ENCODE assay signal across 11 cellular contexts in the genomic region with DNA sequence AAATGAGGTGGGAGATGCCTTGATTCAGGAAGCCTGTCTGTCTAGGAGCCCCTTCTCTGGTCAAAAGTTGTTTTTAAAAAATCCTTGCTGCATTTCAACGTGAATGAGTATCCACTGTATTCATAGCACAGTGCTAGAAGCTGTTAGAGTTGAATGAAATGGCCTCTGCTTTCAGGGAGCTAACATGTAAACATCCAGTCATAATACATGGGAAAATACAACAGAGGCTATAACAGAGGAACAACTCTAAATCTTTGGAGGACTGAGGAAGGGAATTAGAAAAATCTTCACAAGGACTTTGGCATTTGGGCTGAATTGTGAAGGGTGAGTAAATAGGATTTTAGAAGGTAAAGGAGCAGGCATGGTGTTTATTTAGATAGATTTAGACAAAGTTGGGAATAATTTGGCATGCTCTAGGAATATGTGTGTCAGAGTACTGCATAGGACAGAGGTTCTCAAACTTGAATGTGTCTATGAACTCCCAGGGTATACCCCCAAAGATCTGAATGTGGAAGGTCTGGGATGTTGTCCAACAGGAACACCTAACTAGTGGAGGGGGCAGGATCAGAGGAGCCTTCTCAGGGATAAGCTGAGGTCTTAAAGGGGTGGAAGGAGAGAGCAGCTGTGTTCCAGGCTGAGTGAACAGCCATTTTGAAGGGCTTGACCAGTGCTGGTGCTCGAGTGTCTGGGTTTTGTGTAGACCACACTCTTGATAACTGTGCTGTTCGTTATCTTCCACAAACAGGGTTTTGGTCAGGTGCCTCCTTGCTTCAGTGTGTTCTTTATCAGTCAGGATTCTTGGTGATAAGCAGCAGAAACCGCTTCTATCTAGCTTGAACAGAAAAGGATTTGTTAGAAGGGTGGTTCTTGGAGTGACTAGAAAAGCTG. TPM values are rescaled to one million over a fixed set of nuclear protein-coding genes. Genes with fewer than 3 reads are reported as not detected.
A peak's percentile ranks its signal among the peaks of the same experiment; 100 is the strongest.
DNase-seq lines count a peak whose midpoint lies in the region; ATAC-seq and TF ChIP-seq lines count a peak whose summit lies in the region.
"Had no signal": no experiment of that assay in that cellular context is flagged by ENCODE, and none has a peak within 500 bp of the region (broad histone marks: within the 10 kb centered on the region; RNA-seq: fewer than 3 reads in every experiment).

No MANE protein-coding gene starts in this region.

- H3K9me3 Mint-ChIP-seq in activated naive CD8-positive, alpha-beta T cell (ENCODE audit: low read depth), result no peaks in the 10 kb centered on the region
- no peaks in the 10 kb centered on the region for H3K9me3 Mint-ChIP-seq in activated naive CD8-positive, alpha-beta T cell treated with anti-CD3 and anti-CD28 coated beads for 36 hours
- H3K9me3 Mint-ChIP-seq in activated B cell treated with CpG ODN at 0.5 μM for 24 hours, result no peaks in the 10 kb centered on the region

- 36 to 45% methylated on average over 2 to 4 of the region's 4 CpGs for WGBS in transverse colon (ENCODE audit: low coverage in 1 of 2), 2 donors

- no peak for DNase-seq in activated naive CD8-positive, alpha-beta T cell treated with anti-CD3 and anti-CD28 coated beads for 36 hours
- DNase-seq in activated B cell treated with CpG ODN at 0.5 μM for 24 hours (no peak), transverse colon (no peak), lower lobe of right lung (no peak)
- DNase-seq: MM.1S; NK-92 treated with Interleukin-12 subunit alpha and Interleukin-12 subunit beta, amount 100 ng/mL, for 24 hours; stimulated activated CD4-positive, alpha-beta T cell treated with anti-CD3 and anti-CD28 coated beads, Interleukin-4, amount 100 ng/mL, for 24 hours had no signal

- 0 out of 2 replicates have a peak overlapping the region, but pooled peaks have one; percentile 5 for H3K9ac ChIP-seq in iPS-20b (ENCODE audit: low read depth, low read length)

- H3K4me1 Mint-ChIP-seq in activated naive CD8-positive, alpha-beta T cell (ENCODE audit: low read depth), result peaks cover 57% of the 10 kb centered on the region
- peaks cover 42% of the 10 kb centered on the region for H3K4me1 Mint-ChIP-seq in activated naive CD8-positive, alpha-beta T cell treated with anti-CD3 and anti-CD28 coated beads for 36 hours
- H3K4me1 Mint-ChIP-seq in activated B cell treated with CpG ODN at 0.5 μM for 24 hours, result peaks cover 82% of the 10 kb centered on the region

- H3K4me1 ChIP-seq in iPS-20b (ENCODE audit: insufficient read depth, low read length) (peaks cover 31% of the 10 kb centered on the region), transverse colon (peaks cover 22 to 85% (median 68%) of the 10 kb centered on the region in 4 donors), lower lobe of right lung (peaks cover 66% of the 10 kb centered on the region)

- H3K27ac ChIP-seq in iPS-20b (ENCODE audit: low read length), result no peak overlapping the region
- H3K27ac ChIP-seq in transverse colon, result peak overlapping the region in 3 of 4 donors; percentile 30 to 85 (median 49)
- H3K27ac ChIP-seq in lower lobe of right lung, result no peak overlapping the region

- TF ChIP-seq CTCF in activated B cell treated with CpG ODN at 0.5 μM for 24 hours (IDR thresholded peaks at IDR 0.05) (no peak), transverse colon (IDR thresholded peaks at IDR 0.05) (no peak), lower lobe of right lung (IDR thresholded peaks at IDR 0.05) (no peak)

- peaks cover 5% of the 10 kb centered on the region for H3K36me3 Mint-ChIP-seq in activated naive CD8-positive, alpha-beta T cell
- H3K36me3 Mint-ChIP-seq in activated naive CD8-positive, alpha-beta T cell treated with anti-CD3 and anti-CD28 coated beads for 36 hours, result peaks cover 7% of the 10 kb centered on the region
- peaks cover 53% of the 10 kb centered on the region for H3K36me3 Mint-ChIP-seq in activated B cell treated with CpG ODN at 0.5 μM for 24 hours (ENCODE audit: low read depth)

- no peaks in the 10 kb centered on the region for H3K27me3 Mint-ChIP-seq in activated naive CD8-positive, alpha-beta T cell
- no peaks in the 10 kb centered on the region for H3K27me3 Mint-ChIP-seq in activated naive CD8-positive, alpha-beta T cell treated with anti-CD3 and anti-CD28 coated beads for 36 hours
- H3K27me3 Mint-ChIP-seq in activated B cell treated with CpG ODN at 0.5 μM for 24 hours, result no peaks in the 10 kb centered on the region

- CTCF ChIA-PET in activated B cell treated with CpG ODN at 0.5 μM for 24 hours (lab: Charles Lee), result interaction anchor here (1.2 kb wide), 1 partner anchor 12 kb away, joined by 3 read pairs; no protein-coding TSS in a partner anchor

- in situ Hi-C loops in transverse colon (cut with MboI; ENCODE audit: low pct_ligation_motif_present in 1 of 4, low pct_unique_long_range_greater_than_20kb in 1 of 4, low sequenced_read_pairs in 3 of 4), result no loop called here

- intact Hi-C loops in activated B cell treated with CpG ODN at 0.5 μM for 24 hours (cut with micrococcal nuclease), result no loop called here
- intact Hi-C loops in transverse colon (cut with DNase I; ENCODE audit: low total_unique reads), result no loop called here
- intact Hi-C loops in lower lobe of right lung (cut with DNase I), result no loop called here

- TF ChIP-seq POLR2A in transverse colon (IDR thresholded peaks at IDR 0.05), result no peak

- peak overlapping the region; percentile 46 for H3K27ac Mint-ChIP-seq in activated naive CD8-positive, alpha-beta T cell
- no peak overlapping the region for H3K27ac Mint-ChIP-seq in activated naive CD8-positive, alpha-beta T cell treated with anti-CD3 and anti-CD28 coated beads for 36 hours
- peak overlapping the region; percentile 33 for H3K27ac Mint-ChIP-seq in activated B cell treated with CpG ODN at 0.5 μM for 24 hours

- ATAC-seq in activated B cell treated with CpG ODN at 0.5 μM for 24 hours (ENCODE audit: low read depth), result no peak
- ATAC-seq in lower lobe of right lung, result no peak
- ATAC-seq in GM19328 (IDR thresholded peaks at IDR 0.05; ENCODE audit: unreplicated experiment), result no peak
- ATAC-seq in HG02759 (IDR thresholded peaks at IDR 0.05; ENCODE audit: unreplicated experiment), result no peak

- H3K9me3 ChIP-seq in iPS-20b (ENCODE audit: insufficient read depth, low read depth, low read length) (no peaks in the 10 kb centered on the region), transverse colon (no peaks in the 10 kb centered on the region), lower lobe of right lung (no peaks in the 10 kb centered on the region)

- TF ChIP-seq EP300 in transverse colon (IDR thresholded peaks at IDR 0.05; ENCODE audit: low read depth), result no peak

- POLR2A ChIA-PET in activated B cell treated with CpG ODN at 0.5 μM for 24 hours (lab: Charles Lee), result interaction anchor here (0.6 to 1.0 kb wide), 2 partner anchors 12 to 15 kb away, joined by 3 to 5 read pairs; a partner anchor contains a TSS

- H3K36me3 ChIP-seq in iPS-20b (ENCODE audit: insufficient read depth, low read depth, low read length), result peaks cover 28% of the 10 kb centered on the region
- no peaks in the 10 kb centered on the region for H3K36me3 ChIP-seq in transverse colon
- H3K36me3 ChIP-seq in lower lobe of right lung, result peaks cover 7% of the 10 kb centered on the region

- H3K4me3 Mint-ChIP-seq in activated naive CD8-positive, alpha-beta T cell, result no peak overlapping the region
- H3K4me3 Mint-ChIP-seq in activated naive CD8-positive, alpha-beta T cell treated with anti-CD3 and anti-CD28 coated beads for 36 hours, result no peak overlapping the region
- H3K4me3 Mint-ChIP-seq in activated B cell treated with CpG ODN at 0.5 μM for 24 hours, result no peak overlapping the region

- H3K4me3 ChIP-seq in iPS-20b (ENCODE audit: low read length) (no peak overlapping the region), transverse colon (no peak overlapping the region), lower lobe of right lung (no peak overlapping the region)

- H3K27me3 ChIP-seq in iPS-20b (ENCODE audit: insufficient read depth, low read length), result no peaks in the 10 kb centered on the region
- no peaks in the 10 kb centered on the region for H3K27me3 ChIP-seq in transverse colon
- no peaks in the 10 kb centered on the region for H3K27me3 ChIP-seq in lower lobe of right lung (ENCODE audit: low read depth)

RNA-seq across cellular contexts. Expression of a gene that starts 12.7 kb away (rescaled TPM):
- total RNA-seq in activated naive CD8-positive, alpha-beta T cell treated with anti-CD3 and anti-CD28 coated beads for 36 hours, result 10 to 100 TPM; 68.1 to 74.8 TPM
- 253 and 307 TPM in 2 replicates for total RNA-seq in activated B cell treated with CpG ODN at 0.5 μM for 24 hours
- 100 to 1,000 TPM; 156 to 252 (median 166) TPM for total RNA-seq in transverse colon
- total RNA-seq in lower lobe of right lung, result 132 TPM

RNA-seq across cellular contexts. Expression of a gene that starts 45.1 kb away (rescaled TPM):
- total RNA-seq in activated naive CD8-positive, alpha-beta T cell treated with anti-CD3 and anti-CD28 coated beads for 36 hours, result 10 to 100 TPM; 14.4 to 15.8 TPM
- total RNA-seq in activated B cell treated with CpG ODN at 0.5 μM for 24 hours, result 9.2 and 13.2 TPM in 2 replicates
- total RNA-seq in transverse colon, result 1 to 10 TPM in 2 of 4 donors, not detected in 2; 5.9 to 9.8 TPM
- 7.9 TPM for total RNA-seq in lower lobe of right lung

Comparison
In these comparisons a context has a peak if more than half of its experiments do, and no peak if none do; other contexts are left out.
1. H3K27ac ChIP-seq: peak in transverse colon (3 of 4); none in iPS-20b (single experiment) and lower lobe of right lung (single experiment).